18 cellular contexts compared by ENCODE assay signal in genomic region chr2:72276356-72276755, GRCh38.
"Had no signal": no experiment of that assay in that cellular context is flagged by ENCODE, and none has a peak within 500 bp of the region (broad histone marks: within the 10 kb centered on the region; RNA-seq: fewer than 3 reads in every experiment).

No MANE protein-coding gene starts in this region.

- H3K36me3 ChIP-seq: gastrocnemius medialis, sigmoid colon, tibial artery had no signal

- H3K4me3 ChIP-seq: gastrocnemius medialis, sigmoid colon, tibial artery had no signal

- ATAC-seq: activated CD4-positive, CD25-positive, alpha-beta regulatory T cell treated with anti-CD3 and anti-CD28 coated beads, Interleukin-2, amount 50 U/mL, for 24 hours; gastrocnemius medialis; T-helper 17 cell had no signal

- DNase-seq: activated CD4-positive, alpha-beta T cell treated with anti-CD3 and anti-CD28 coated beads, Interleukin-2, amount 10 ng/mL, durations not matched to agents 7 days and 5 days; activated gamma-delta T cell treated with Interleukin-2 at 50 U/mL for 16 hours; activated T-cell treated with anti-CD3 and anti-CD28 coated beads, Interleukin-2, amount 50 U/mL, for 1 hour; aorta; effector memory CD4-positive, alpha-beta T cell; gastrocnemius medialis; head of caudate nucleus; hypothalamus; left cardiac atrium; nephron progenitor cell; nucleus accumbens; posterior cingulate gyrus; sigmoid colon; stimulated activated CD4-positive, alpha-beta T cell treated with anti-CD3 and anti-CD28 coated beads, Interleukin-2, amount 100 ng/mL, for 48 hours; SW 1271; T-helper 17 cell; tibial artery had no signal

- H3K27me3 ChIP-seq: gastrocnemius medialis, sigmoid colon, tibial artery had no signal

- H3K27ac ChIP-seq: gastrocnemius medialis, sigmoid colon, tibial artery had no signal

- H3K9me3 ChIP-seq: gastrocnemius medialis, sigmoid colon, tibial artery had no signal
